Comparison of ENCODE assay signal across 9 cellular contexts in genomic region chr1:215517441-215517891, GRCh38. TPM values are rescaled to one million over a fixed set of nuclear protein-coding genes. Genes with fewer than 3 reads are reported as not detected.
DNase-seq lines count a peak whose midpoint lies in the region; ATAC-seq and TF ChIP-seq lines count a peak whose summit lies in the region.
"Had no signal": no experiment of that assay in that cellular context is flagged by ENCODE, and none has a peak within 500 bp of the region (broad histone marks: within the 10 kb centered on the region; RNA-seq: fewer than 3 reads in every experiment).

No MANE protein-coding gene starts in this region.

- H4K91ac ChIP-seq in IMR-90 (ENCODE audit: insufficient read depth, low read depth, low read length) = peak overlapping the region; percentile 79

- H3K4me3 Mint-ChIP-seq in Calu3 (ENCODE audit: low read depth, unreplicated experiment) = no peak overlapping the region
- no peak overlapping the region for H3K4me3 Mint-ChIP-seq in WTC11
- H3K4me3 Mint-ChIP-seq: activated naive CD8-positive, alpha-beta T cell had no signal

- no peak overlapping the region for H3K4me3 ChIP-seq in IMR-90 (ENCODE audit: insufficient read depth, low read depth, low read length)
- no peak overlapping the region for H3K4me3 ChIP-seq in effector memory CD4-positive, alpha-beta T cell (ENCODE audit: insufficient read depth, low read depth, low read length, poor library complexity, severe bottlenecking)

- H3K9me1 ChIP-seq in IMR-90 (ENCODE audit: insufficient read depth, low read length) = no peaks in the 10 kb centered on the region

- no peaks in the 10 kb centered on the region for H3K79me1 ChIP-seq in IMR-90 (ENCODE audit: low read depth in 1 of 2, low read length in 2 of 2)

- intact Hi-C loops in Calu3 (cut with micrococcal nuclease; ENCODE audit: unreplicated experiment) (loop anchor here (2.0 kb wide), 2 partner anchors 709 to 859 kb away; no protein-coding TSS in a partner anchor), IMR-90 (cut with micrococcal nuclease) (loop anchor here (2.0 kb wide), 1 partner anchor 857 kb away; no protein-coding TSS in a partner anchor)

- H3K36me3 Mint-ChIP-seq in Calu3 (ENCODE audit: insufficient read depth, unreplicated experiment) = no peaks in the 10 kb centered on the region
- no peaks in the 10 kb centered on the region for H3K36me3 Mint-ChIP-seq in WTC11
- H3K36me3 Mint-ChIP-seq: activated naive CD8-positive, alpha-beta T cell had no signal

- H3K4ac ChIP-seq in IMR-90 (ENCODE audit: low read depth, low read length) = peak overlapping the region; percentile 87

- peak overlapping the region; percentile 83 for H3K18ac ChIP-seq in IMR-90 (ENCODE audit: low read depth, low read length)

- H3K56ac ChIP-seq in IMR-90 (ENCODE audit: extremely low read depth, insufficient read depth, low read length) = peak overlapping the region; percentile 55; the same call in 1 of the 2 replicates

- H2AK5ac ChIP-seq in IMR-90 (ENCODE audit: low read depth, low read length) = peak overlapping the region; percentile 74; the same call in 1 of the 2 replicates

- peak overlapping the region; percentile 72 for H4K5ac ChIP-seq in IMR-90 (ENCODE audit: low read depth, low read length)

- H3K27ac Mint-ChIP-seq in Calu3 (ENCODE audit: unreplicated experiment) (no peak overlapping the region), WTC11 (no peak overlapping the region)
- H3K27ac Mint-ChIP-seq: activated naive CD8-positive, alpha-beta T cell had no signal

- H3K27me3 Mint-ChIP-seq in Calu3 (ENCODE audit: unreplicated experiment) (no peaks in the 10 kb centered on the region), WTC11 (ENCODE audit: low read depth) (no peaks in the 10 kb centered on the region)
- H3K27me3 Mint-ChIP-seq: activated naive CD8-positive, alpha-beta T cell had no signal

- peak; percentile 32 for DNase-seq in Calu3
- peak; percentile 91 for DNase-seq in IMR-90
- DNase-seq in WTC11 (ENCODE audit: low spot score) = peak; percentile 22
- DNase-seq in left kidney (ENCODE audit: low read depth, low spot score) = peak; percentile 18
- no peak for DNase-seq in GF-D8 (lab: John Stamatoyannopoulos, UW)
- DNase-seq in SKM-1 treated with dmso at 0.1 percent for 144 hours (lab: John Stamatoyannopoulos, UW; ENCODE audit: unreplicated experiment) = no peak
- no peak for DNase-seq in effector memory CD4-positive, alpha-beta T cell
- no peak for DNase-seq in activated CD4-positive, alpha-beta T cell treated with anti-CD3 and anti-CD28 coated beads, Interleukin-2, amount 50 U/mL, for 4 hours

- in situ Hi-C loops in IMR-90 (cut with MboI; ENCODE audit: low sequenced_read_pairs) = loop anchor here (5.0 kb wide), 1 partner anchor 705 kb away; no protein-coding TSS in a partner anchor

- POLR2A ChIA-PET in IMR-90 (lab: Charles Lee; ENCODE audit: unreplicated experiment) = no interaction called here
- POLR2A ChIA-PET in WTC11 (lab: Charles Lee) = no interaction called here

- H2BK120ac ChIP-seq in IMR-90 (ENCODE audit: low read depth, low read length) = peak overlapping the region; percentile 94

- peaks cover 6% of the 10 kb centered on the region for H3K9me3 Mint-ChIP-seq in Calu3 (ENCODE audit: low read depth, unreplicated experiment)
- peaks cover 11% of the 10 kb centered on the region for H3K9me3 Mint-ChIP-seq in WTC11

- TF ChIP-seq CTCF in Calu3 (IDR thresholded peaks at IDR 0.05; ENCODE audit: unreplicated experiment) (no peak), IMR-90 (conservative IDR thresholded peaks at IDR 0.05; ENCODE audit: low read depth, low read length) (peak; percentile 47), WTC11 (IDR thresholded peaks at IDR 0.05) (no peak)

- peak overlapping the region; percentile 17 to 84; a peak in 3 of 4 replicates for H4K8ac ChIP-seq in IMR-90 (ENCODE audit: low read depth in 2 of 2, low read length in 2 of 2)

- BruUV-seq in Calu3 (replicated peaks; lab: Mats Ljungman, UMichigan) (no TSS peak), IMR-90 (replicated peaks; lab: Mats Ljungman, UMichigan) (no TSS peak)

- no peaks in the 10 kb centered on the region for H4K20me1 ChIP-seq in IMR-90 (ENCODE audit: insufficient read depth, low read length)

- WGBS in IMR-90 (ENCODE audit: extremely low coverage in 2 of 2, insufficient read length in 1 of 2), 2 experiments = no CpG with 5 or more reads among the region's 4 CpGs

- peak; percentile 88 for ATAC-seq in IMR-90 (ENCODE audit: low read depth)
- ATAC-seq in WTC11 = peak; percentile 93

- H3K36me3 ChIP-seq in IMR-90 (ENCODE audit: control insufficient read depth, insufficient read depth, low read length) = no peaks in the 10 kb centered on the region
- H3K36me3 ChIP-seq in effector memory CD4-positive, alpha-beta T cell (ENCODE audit: control insufficient read depth, insufficient read depth, low read length) = no peaks in the 10 kb centered on the region

- TF ChIP-seq POLR2A in IMR-90 (IDR thresholded peaks at IDR 0.05; ENCODE audit: low read depth, low read length) = no peak

- H2AFZ ChIP-seq in IMR-90 (replicated peaks; ENCODE audit: low read length, poor library complexity) = peak overlapping the region; percentile 79

- H3K27ac ChIP-seq in IMR-90 (ENCODE audit: insufficient read depth, low read length) = peak overlapping the region; percentile 85
- no peak overlapping the region for H3K27ac ChIP-seq in effector memory CD4-positive, alpha-beta T cell (ENCODE audit: insufficient read depth, low read length, poor library complexity, severe bottlenecking)

- dilution Hi-C loops in IMR-90 (cut with HindIII; ENCODE audit: low sequenced_read_pairs, unreplicated experiment) = no loop called here

- H3K9me3 ChIP-seq in IMR-90 (ENCODE audit: control insufficient read depth, insufficient read depth, low read length) = no peaks in the 10 kb centered on the region
- H3K9me3 ChIP-seq in effector memory CD4-positive, alpha-beta T cell (ENCODE audit: control insufficient read depth, low read length) = no peaks in the 10 kb centered on the region

- peak; percentile 62 for TF ChIP-seq RAD21 in IMR-90 (IDR thresholded peaks at IDR 0.05; ENCODE audit: low read length)

- peaks cover 9% of the 10 kb centered on the region for H3K4me1 Mint-ChIP-seq in Calu3 (ENCODE audit: low read depth, unreplicated experiment)
- peaks cover 2% of the 10 kb centered on the region; the same call in 1 of the 2 replicates for H3K4me1 Mint-ChIP-seq in WTC11

- H2AK9ac ChIP-seq in IMR-90 (replicated peaks; ENCODE audit: low read depth, low read length, poor library complexity) = no peak overlapping the region

- H3K27me3 ChIP-seq in IMR-90 (ENCODE audit: control insufficient read depth, insufficient read depth, low read length) = no peaks in the 10 kb centered on the region
- no peaks in the 10 kb centered on the region for H3K27me3 ChIP-seq in effector memory CD4-positive, alpha-beta T cell (replicated peaks; ENCODE audit: control insufficient read depth, insufficient read depth, low read length, poor library complexity, severe bottlenecking)

- H3K4me2 ChIP-seq in IMR-90 (ENCODE audit: low read depth, low read length) = peak overlapping the region; percentile 56

- peak overlapping the region; percentile 98 for H2BK20ac ChIP-seq in IMR-90 (ENCODE audit: low read depth, low read length)

- H3K23ac ChIP-seq in IMR-90 (ENCODE audit: low read depth, low read length) = peak overlapping the region; percentile 76

- H3K9ac ChIP-seq in IMR-90 (ENCODE audit: low read depth, low read length) = no peak overlapping the region

- CTCF ChIA-PET in Calu3 (lab: Charles Lee) = interaction anchor here (0.7 kb wide), 1 partner anchor 1303 kb away, joined by 3 read pairs; no protein-coding TSS in a partner anchor
- CTCF ChIA-PET in IMR-90 (lab: Yijun Ruan, JAX) = no interaction called here
- CTCF ChIA-PET in WTC11 (lab: Charles Lee) = interaction anchor here (0.6 kb wide), 1 partner anchor 694 kb away, joined by 4 read pairs; no protein-coding TSS in a partner anchor

- H3K14ac ChIP-seq in IMR-90 (replicated peaks; ENCODE audit: low read depth, low read length) = peak overlapping the region; percentile 31

- H3K4me1 ChIP-seq in IMR-90 (ENCODE audit: control insufficient read depth, insufficient read depth, low read length) = peaks cover 3% of the 10 kb centered on the region
- H3K4me1 ChIP-seq in effector memory CD4-positive, alpha-beta T cell (ENCODE audit: control insufficient read depth, insufficient read depth, low read length, poor library complexity, severe bottlenecking) = no peaks in the 10 kb centered on the region

- H2BK15ac ChIP-seq in IMR-90 (ENCODE audit: low read depth, low read length) = peak overlapping the region; percentile 88

- peak overlapping the region; percentile 97 for H2BK5ac ChIP-seq in IMR-90 (ENCODE audit: low read depth, low read length, poor library complexity, severe bottlenecking)

TF ChIP-seq in IMR-90, 13 proteins besides CTCF, POLR2A, EP300 and RAD21 (continues in another document):
- TF ChIP-seq NFE2L2 (IDR thresholded peaks at IDR 0.05; ENCODE audit: low read depth, low read length) (peak; percentile 96), SMC3 (IDR thresholded peaks at IDR 0.05; ENCODE audit: low read depth, low read length) (0 out of 2 replicates have a peak, but pooled peaks have one; percentile 16), MAFK (IDR thresholded peaks at IDR 0.05; ENCODE audit: low read depth, low read length) (peak; percentile 61), FOS (IDR thresholded peaks at IDR 0.05; ENCODE audit: low read depth, low read length) (peak; percentile 80; the same call in 1 of the 2 replicates), MAZ (IDR thresholded peaks at IDR 0.05; ENCODE audit: borderline replicate concordance, low read depth, low read length) (no peak), CEBPB (IDR thresholded peaks at IDR 0.05; ENCODE audit: low read depth, low read length) (peak; percentile 21; the same call in 1 of the 2 replicates), BHLHE40 (IDR thresholded peaks at IDR 0.05; ENCODE audit: low read depth, low read length) (no peak)

TF ChIP-seq in WTC11, 78 proteins besides CTCF, POLR2A, EP300 and RAD21 (continues in another document):
- no peak for TF ChIP-seq ZNF232 (CRISPR knock-in tag; IDR thresholded peaks at IDR 0.05)
- no peak for TF ChIP-seq JUN (CRISPR knock-in tag; IDR thresholded peaks at IDR 0.05)
- TF ChIP-seq GTF2I (CRISPR knock-in tag; conservative IDR thresholded peaks at IDR 0.05) = no peak

RNA-seq across cellular contexts. Expression of gene KCTD3, which starts 49.6 kb away (rescaled TPM):
- total RNA-seq in Calu3 (2022) = 48.8 and 50.2 TPM in 2 replicates
- 49.5 and 51.7 TPM in 2 replicates for total RNA-seq in IMR-90 (2012; rRNA removed)
- 33.2 and 43.6 TPM in 2 replicates for polyA plus RNA-seq in IMR-90 (2012; rRNA removed)
- 6.7 and 14.4 TPM in 2 replicates for polyA plus RNA-seq in IMR-90 (2012; cell fraction: cytosol; rRNA removed)
- 17.5 and 125 TPM in 2 replicates for polyA plus RNA-seq in IMR-90 (2012; cell fraction: nucleus; rRNA removed; ENCODE audit: low replicate concordance)
- 46.8 to 55.6 TPM (median 48.4 TPM) in 3 replicates for total RNA-seq in WTC11 (2021)

Comparison
In these comparisons a context has a peak if more than half of its experiments do, and no peak if none do; other contexts are left out.
1. DNase-seq: peak in Calu3 (single experiment), IMR-90 (single experiment), WTC11 (single experiment) and left kidney (single experiment); none in GF-D8 (single experiment), SKM-1 treated with dmso at 0.1 percent for 144 hours (single experiment), effector memory CD4-positive, alpha-beta T cell (0 of 3) and activated CD4-positive, alpha-beta T cell treated with anti-CD3 and anti-CD28 coated beads, Interleukin-2, amount 50 U/mL, for 4 hours (0 of 2).